In the genomic region with DNA sequence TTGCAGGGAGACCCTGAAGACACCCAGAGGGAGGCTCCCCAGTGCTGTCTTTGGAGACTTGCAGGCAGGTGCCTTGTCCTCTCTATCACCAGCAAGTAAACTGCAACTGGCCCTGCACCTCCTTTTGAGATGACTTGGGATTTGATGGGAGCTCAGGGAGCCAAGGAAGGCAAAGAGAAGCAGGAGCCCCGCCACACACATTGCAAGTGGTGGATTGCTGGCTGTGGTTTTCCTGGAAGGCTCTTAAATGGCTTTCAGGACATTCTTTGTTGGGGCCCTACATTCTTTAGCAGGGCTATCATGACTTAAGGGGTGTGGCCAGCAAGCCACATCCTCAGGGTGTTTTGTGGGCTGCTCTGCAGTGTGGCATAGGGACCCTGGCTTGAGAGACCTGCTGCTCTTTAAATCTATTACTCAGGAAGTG, we compare ENCODE assay signal across 8 cellular contexts. TPM values are rescaled to one million over a fixed set of nuclear protein-coding genes. Genes with fewer than 3 reads are reported as not detected.
DNase-seq lines count a peak whose midpoint lies in the region; ATAC-seq and TF ChIP-seq lines count a peak whose summit lies in the region.

No MANE protein-coding gene starts in this region.

- DNase-seq in 8988T (peak; percentile 32), NB4 (ENCODE audit: low read depth) (peak; percentile 94), astrocyte of the cerebellum (ENCODE audit: low read depth) (peak; percentile 86), superior temporal gyrus (ENCODE audit: extremely low spot score) (no peak), NCI-H1930 (lab: John Stamatoyannopoulos, UW) (no peak)
- no peak for DNase-seq in natural killer cell treated with Interleukin-12 subunit alpha and Interleukin-12 subunit beta and Interleukin-15 and Interleukin-18, amount 100 ng/mL, for 72 hours (ENCODE audit: low spot score)

- H3K4me3 Mint-ChIP-seq in natural killer cell treated with Interleukin-12 subunit alpha and Interleukin-12 subunit beta and Interleukin-15 and Interleukin-18, amount 100 ng/mL, for 72 hours: peak overlapping the region; percentile 52

- peaks cover 11% of the 10 kb centered on the region for H3K36me3 Mint-ChIP-seq in natural killer cell treated with Interleukin-12 subunit alpha and Interleukin-12 subunit beta and Interleukin-15 and Interleukin-18, amount 100 ng/mL, for 72 hours

- H3K27ac Mint-ChIP-seq in natural killer cell treated with Interleukin-12 subunit alpha and Interleukin-12 subunit beta and Interleukin-15 and Interleukin-18, amount 100 ng/mL, for 72 hours: peak overlapping the region; percentile 2 to 39

- peaks cover 27 to 38% of the 10 kb centered on the region in 2 donors for H3K4me1 Mint-ChIP-seq in natural killer cell treated with Interleukin-12 subunit alpha and Interleukin-12 subunit beta and Interleukin-15 and Interleukin-18, amount 100 ng/mL, for 72 hours (ENCODE audit: low read depth in 2 of 2)

- no peaks in the 10 kb centered on the region for H3K27me3 Mint-ChIP-seq in natural killer cell treated with Interleukin-12 subunit alpha and Interleukin-12 subunit beta and Interleukin-15 and Interleukin-18, amount 100 ng/mL, for 72 hours

- peaks cover 4% of the 10 kb centered on the region for H3K9me3 Mint-ChIP-seq in natural killer cell treated with Interleukin-12 subunit alpha and Interleukin-12 subunit beta and Interleukin-15 and Interleukin-18, amount 100 ng/mL, for 72 hours

- TF ChIP-seq CTCF in NB4 (IDR thresholded peaks at IDR 0.05; ENCODE audit: low read depth, low read length): no peak
- TF ChIP-seq CTCF in astrocyte of the cerebellum (IDR thresholded peaks at IDR 0.05; ENCODE audit: low read depth, low read length, missing control alignments): no peak

- TF ChIP-seq POLR2A in NB4 (IDR thresholded peaks at IDR 0.05; ENCODE audit: extremely low read depth, insufficient read length): no peak

- H3K4me3 ChIP-seq in NB4 (ENCODE audit: low read depth, low read length) (no peak overlapping the region), astrocyte of the cerebellum (ENCODE audit: low read depth, low read length) (no peak overlapping the region)

- ATAC-seq in GM19043 (IDR thresholded peaks at IDR 0.05; ENCODE audit: low read depth, unreplicated experiment): peak; percentile 74
- ATAC-seq in natural killer cell treated with Interleukin-12 subunit alpha and Interleukin-12 subunit beta and Interleukin-15 and Interleukin-18, amount 100 ng/mL, for 72 hours: peak; percentile 80 to 87
- no peak for ATAC-seq in GM21360 (IDR thresholded peaks at IDR 0.05; ENCODE audit: unreplicated experiment)

- in situ Hi-C loops in astrocyte of the cerebellum (cut with HindIII; ENCODE audit: low sequenced_read_pairs): no loop called here

RNA-seq across cellular contexts. Expression of gene CDC42EP3, which starts 39.9 kb away (rescaled TPM):
- 10 to 100 TPM; 36.0 to 40.1 TPM for total RNA-seq in natural killer cell treated with Interleukin-12 subunit alpha and Interleukin-12 subunit beta and Interleukin-15 and Interleukin-18, amount 100 ng/mL, for 72 hours

Comparison
In these comparisons a context has a peak if more than half of its experiments do, and no peak if none do; other contexts are left out.
1. DNase-seq: peak in 8988T (single experiment), NB4 (single experiment) and astrocyte of the cerebellum (single experiment); none in natural killer cell treated with Interleukin-12 subunit alpha and Interleukin-12 subunit beta and Interleukin-15 and Interleukin-18, amount 100 ng/mL, for 72 hours (single experiment), superior temporal gyrus (single experiment) and NCI-H1930 (0 of 2).